12 cellular contexts compared by ENCODE assay signal in genomic region chr2:207847098-207847806, GRCh38.
DNase-seq lines count a peak whose midpoint lies in the region; ATAC-seq and TF ChIP-seq lines count a peak whose summit lies in the region.
"Had no signal": no experiment of that assay in that cellular context is flagged by ENCODE, and none has a peak within 500 bp of the region (broad histone marks: within the 10 kb centered on the region; RNA-seq: fewer than 3 reads in every experiment).

No MANE protein-coding gene starts in this region.

- DNase-seq in natural killer cell (no peak), epithelial cell of prostate (ENCODE audit: low read depth, low spot score) (no peak), brain microvascular endothelial cell (no peak), KG1 (lab: John Stamatoyannopoulos, UW) (no peak)
- DNase-seq in natural killer cell treated with Interleukin-12 subunit alpha and Interleukin-12 subunit beta and Interleukin-15 and Interleukin-18, amount 100 ng/mL, for 72 hours (ENCODE audit: low spot score), result no peak
- no peak for DNase-seq in activated CD4-positive, alpha-beta T cell treated with anti-CD3 and anti-CD28 coated beads, Interleukin-2, amount 10 ng/mL, durations not matched to agents 24 days and 14 days
- DNase-seq: effector CD4-positive, alpha-beta T cell; MM.1S; RPMI8226 had no signal

- H3K4me1 Mint-ChIP-seq in natural killer cell (peaks cover 18 to 28% of the 10 kb centered on the region in 2 donors), nephron (peaks cover 18% of the 10 kb centered on the region)
- peaks cover 12 to 16% of the 10 kb centered on the region in 2 donors for H3K4me1 Mint-ChIP-seq in natural killer cell treated with Interleukin-12 subunit alpha and Interleukin-12 subunit beta and Interleukin-15 and Interleukin-18, amount 100 ng/mL, for 72 hours (ENCODE audit: low read depth in 2 of 2)
- H3K4me1 Mint-ChIP-seq in activated CD4-positive, alpha-beta T cell treated with anti-CD3 and anti-CD28 coated beads, Interleukin-2, amount 10 ng/mL, durations not matched to agents 24 days and 14 days, result no peaks in the 10 kb centered on the region

- in situ Hi-C loops in brain microvascular endothelial cell (cut with HindIII; ENCODE audit: low pct_ligation_motif_present, low sequenced_read_pairs), result no loop called here

- intact Hi-C loops in natural killer cell (cut with micrococcal nuclease), result no loop called here
- intact Hi-C loops in activated CD4-positive, alpha-beta T cell treated with anti-CD3 and anti-CD28 coated beads, Interleukin-2, amount 10 ng/mL, durations not matched to agents 24 days and 14 days (cut with micrococcal nuclease), result no loop called here

- H3K9me3 Mint-ChIP-seq in natural killer cell (no peaks in the 10 kb centered on the region), nephron (no peaks in the 10 kb centered on the region)
- no peaks in the 10 kb centered on the region for H3K9me3 Mint-ChIP-seq in natural killer cell treated with Interleukin-12 subunit alpha and Interleukin-12 subunit beta and Interleukin-15 and Interleukin-18, amount 100 ng/mL, for 72 hours
- H3K9me3 Mint-ChIP-seq in activated CD4-positive, alpha-beta T cell treated with anti-CD3 and anti-CD28 coated beads, Interleukin-2, amount 10 ng/mL, durations not matched to agents 24 days and 14 days, result no peaks in the 10 kb centered on the region
- H3K9me3 Mint-ChIP-seq: brain had no signal

- H3K27ac Mint-ChIP-seq in natural killer cell (peak overlapping the region; percentile 86 to 87), nephron (peak overlapping the region; percentile 45 to 94 (median 70))
- peak overlapping the region in 1 of 2 donors; percentile 36 for H3K27ac Mint-ChIP-seq in natural killer cell treated with Interleukin-12 subunit alpha and Interleukin-12 subunit beta and Interleukin-15 and Interleukin-18, amount 100 ng/mL, for 72 hours
- H3K27ac Mint-ChIP-seq in activated CD4-positive, alpha-beta T cell treated with anti-CD3 and anti-CD28 coated beads, Interleukin-2, amount 10 ng/mL, durations not matched to agents 24 days and 14 days, result no peak overlapping the region

- no peaks in the 10 kb centered on the region for H3K27me3 ChIP-seq in brain microvascular endothelial cell (replicated peaks)

- no peak overlapping the region for H3K4me3 ChIP-seq in brain microvascular endothelial cell (ENCODE audit: low read depth, low read length)

- ATAC-seq in natural killer cell (peak in 2 of 3 donors; percentile 7 to 45), HG02678 (IDR thresholded peaks at IDR 0.05; ENCODE audit: unreplicated experiment) (no peak)
- ATAC-seq in natural killer cell treated with Interleukin-12 subunit alpha and Interleukin-12 subunit beta and Interleukin-15 and Interleukin-18, amount 100 ng/mL, for 72 hours, result no peak

- H3K27me3 Mint-ChIP-seq in natural killer cell (ENCODE audit: low read depth in 2 of 2) (no peaks in the 10 kb centered on the region), nephron (ENCODE audit: low read depth) (peaks cover 3% of the 10 kb centered on the region)
- no peaks in the 10 kb centered on the region for H3K27me3 Mint-ChIP-seq in natural killer cell treated with Interleukin-12 subunit alpha and Interleukin-12 subunit beta and Interleukin-15 and Interleukin-18, amount 100 ng/mL, for 72 hours
- H3K27me3 Mint-ChIP-seq in activated CD4-positive, alpha-beta T cell treated with anti-CD3 and anti-CD28 coated beads, Interleukin-2, amount 10 ng/mL, durations not matched to agents 24 days and 14 days, result no peaks in the 10 kb centered on the region
- H3K27me3 Mint-ChIP-seq: brain had no signal

- TF ChIP-seq CTCF in natural killer cell (IDR thresholded peaks at IDR 0.05) (no peak), nephron (IDR thresholded peaks at IDR 0.05; ENCODE audit: unreplicated experiment in 3 of 3) (no peak), brain microvascular endothelial cell (IDR thresholded peaks at IDR 0.05; ENCODE audit: low read depth, low read length, missing control alignments) (no peak)

- H3K4me3 Mint-ChIP-seq in natural killer cell (peak overlapping the region; percentile 57), nephron (no peak overlapping the region)
- no peak overlapping the region for H3K4me3 Mint-ChIP-seq in natural killer cell treated with Interleukin-12 subunit alpha and Interleukin-12 subunit beta and Interleukin-15 and Interleukin-18, amount 100 ng/mL, for 72 hours
- no peak overlapping the region for H3K4me3 Mint-ChIP-seq in activated CD4-positive, alpha-beta T cell treated with anti-CD3 and anti-CD28 coated beads, Interleukin-2, amount 10 ng/mL, durations not matched to agents 24 days and 14 days
- H3K4me3 Mint-ChIP-seq: brain had no signal

- H3K27ac ChIP-seq in epithelial cell of prostate, result peak overlapping the region; percentile 22
- H3K27ac ChIP-seq in brain microvascular endothelial cell, result no peak overlapping the region

- no peaks in the 10 kb centered on the region for H3K36me3 ChIP-seq in brain microvascular endothelial cell (replicated peaks)

- H3K36me3 Mint-ChIP-seq in natural killer cell, result no peaks in the 10 kb centered on the region
- no peaks in the 10 kb centered on the region for H3K36me3 Mint-ChIP-seq in natural killer cell treated with Interleukin-12 subunit alpha and Interleukin-12 subunit beta and Interleukin-15 and Interleukin-18, amount 100 ng/mL, for 72 hours
- no peaks in the 10 kb centered on the region for H3K36me3 Mint-ChIP-seq in nephron (ENCODE audit: low read depth)
- H3K36me3 Mint-ChIP-seq in activated CD4-positive, alpha-beta T cell treated with anti-CD3 and anti-CD28 coated beads, Interleukin-2, amount 10 ng/mL, durations not matched to agents 24 days and 14 days (ENCODE audit: low read depth), result no peaks in the 10 kb centered on the region

Comparison
In these comparisons a context has a peak if more than half of its experiments do, and no peak if none do; other contexts are left out.
1. ATAC-seq: peak in natural killer cell (2 of 3); none in natural killer cell treated with Interleukin-12 subunit alpha and Interleukin-12 subunit beta and Interleukin-15 and Interleukin-18, amount 100 ng/mL, for 72 hours (0 of 2) and HG02678 (single experiment).